8 cellular contexts compared by ENCODE assay signal in the genomic region with DNA sequence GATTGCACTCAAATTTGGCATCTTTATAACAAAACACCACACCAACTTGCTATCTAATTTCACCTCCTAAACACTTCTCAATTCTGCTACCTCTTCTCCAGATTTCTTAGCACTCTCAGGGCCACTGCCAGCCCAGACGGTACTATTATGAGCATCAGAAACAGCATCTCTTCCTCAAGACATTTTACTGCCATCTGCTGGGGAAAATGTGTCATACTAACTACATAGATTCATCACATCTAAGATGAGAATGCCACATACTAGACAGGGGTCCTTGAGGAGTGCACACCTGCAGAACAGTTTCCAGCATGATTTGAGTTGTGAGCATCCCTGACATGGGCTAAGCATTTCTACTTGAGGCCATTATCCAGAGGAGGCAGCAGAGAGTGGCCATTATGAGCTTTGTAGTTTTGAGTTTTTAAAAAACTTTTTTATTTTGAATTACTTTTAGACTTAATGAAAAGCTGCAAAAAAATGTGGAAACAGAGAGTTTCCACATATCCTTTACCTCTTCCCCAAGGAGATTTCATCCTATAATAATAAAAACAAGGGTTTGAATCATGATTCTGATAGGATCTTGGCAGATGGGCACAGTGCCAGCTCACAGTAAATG. TPM values are rescaled to one million over a fixed set of nuclear protein-coding genes. Genes with fewer than 3 reads are reported as not detected.
DNase-seq lines count a peak whose midpoint lies in the region; ATAC-seq, FAIRE-seq and TF ChIP-seq lines count a peak whose summit lies in the region.

No MANE protein-coding gene starts in this region.

- H3K27ac ChIP-seq in GM12878 (ENCODE audit: control insufficient read depth, insufficient read depth) = no peak overlapping the region

- H3K4me2 ChIP-seq in GM12878 (ENCODE audit: control insufficient read depth, insufficient read depth) = no peak overlapping the region

- H3K4me1 ChIP-seq in GM12878 (ENCODE audit: control insufficient read depth, insufficient read depth, low read length) = peaks cover 5% of the 10 kb centered on the region; the same call in 1 of the 2 replicates

- RAD21 ChIA-PET in GM12878 (lab: Charles Lee; ENCODE audit: unreplicated experiment) = interaction anchor here (2.1 kb wide), 1 partner anchor 424 kb away, joined by 11 read pairs; no protein-coding TSS in a partner anchor

- TF ChIP-seq RAD21 in GM12878 (IDR thresholded peaks at IDR 0.05; ENCODE audit: insufficient read depth, low read depth, low read length) = peak; percentile 93

- SMC1A ChIA-PET in GM12878 (lab: Charles Lee; ENCODE audit: uncharacterized antibody, unreplicated experiment) = interaction anchor here (1.2 to 3.7 kb wide), 4 partner anchors 9 to 549 kb away, joined by 3 to 14 read pairs (median 6); no protein-coding TSS in a partner anchor

- H2AFZ ChIP-seq in GM12878 (ENCODE audit: control insufficient read depth, low read depth, low read length) = no peak overlapping the region

- TF ChIP-seq EP300 in GM12878 (IDR thresholded peaks at IDR 0.05; ENCODE audit: borderline replicate concordance in 1 of 2, control insufficient read depth in 1 of 2, low read depth in 2 of 2, low read length in 2 of 2) = no peak

- POLR2A ChIA-PET in activated CD4-positive, alpha-beta memory T cell treated with anti-CD3 and anti-CD28 coated beads for 36 hours (lab: Charles Lee) = no interaction called here
- POLR2A ChIA-PET in activated CD4-positive, alpha-beta memory T cell treated with anti-CD3 and anti-CD28 coated beads, Interleukin-2, amount 10 ng/mL, durations not matched to agents 7 days and 5 days (lab: Charles Lee) = no interaction called here
- POLR2A ChIA-PET in GM12878 (lab: Charles Lee) = no interaction called here

- TF ChIP-seq CTCF in GM12878 (IDR thresholded peaks at IDR 0.05 in 2 of 3, conservative IDR thresholded peaks at IDR 0.05 in 1 of 3; ENCODE audit: control insufficient read depth in 2 of 3, extremely low read depth in 1 of 3, insufficient read depth in 1 of 3, low read depth in 3 of 3, low read length in 3 of 3) = peak; percentile 54 to 67 (median 61); a peak in 5 of 6 replicates

- no peak for TF ChIP-seq POLR2A in GM12878 (IDR thresholded peaks at IDR 0.05; ENCODE audit: low read depth, low read length)

- no peaks in the 10 kb centered on the region for H3K36me3 ChIP-seq in GM12878 (ENCODE audit: control insufficient read depth in 2 of 2, insufficient read depth in 2 of 2, low read length in 1 of 2)

- H3K9ac ChIP-seq in GM12878 (ENCODE audit: control insufficient read depth, insufficient read depth, low read length) = no peak overlapping the region

- BruUV-seq in GM12878 (replicated peaks; lab: Mats Ljungman, UMichigan) = no TSS peak

- H3K27ac Mint-ChIP-seq in activated CD4-positive, alpha-beta memory T cell treated with anti-CD3 and anti-CD28 coated beads for 36 hours = no peak overlapping the region
- H3K27ac Mint-ChIP-seq in activated CD4-positive, alpha-beta memory T cell treated with anti-CD3 and anti-CD28 coated beads, Interleukin-2, amount 10 ng/mL, durations not matched to agents 7 days and 5 days = no peak overlapping the region

- no peak overlapping the region for H3K4me3 ChIP-seq in GM12878

- peak; percentile 17 for DNase-seq in activated CD4-positive, alpha-beta memory T cell treated with anti-CD3 and anti-CD28 coated beads for 36 hours
- DNase-seq in activated CD4-positive, alpha-beta memory T cell treated with anti-CD3 and anti-CD28 coated beads, Interleukin-2, amount 10 ng/mL, durations not matched to agents 7 days and 5 days = no peak
- DNase-seq in HT-29 (ENCODE audit: low spot score) (peak; percentile 72), NOMO-1 treated with DMSO at 0.1 percent for 48 hours (lab: John Stamatoyannopoulos, UW; ENCODE audit: unreplicated experiment) (peak; percentile 76), GM12878 (ENCODE audit: low read depth, low spot score) (peak; percentile 23), iPS-NIHi7 (ENCODE audit: extremely low spot score) (peak; percentile 46)
- DNase-seq in stimulated activated CD4-positive, alpha-beta T cell treated with anti-CD3 and anti-CD28 coated beads, Interleukin-2, amount 100 ng/mL, for 24 hours = peak; percentile 1 to 19

- peaks cover 5% of the 10 kb centered on the region for H3K27me3 Mint-ChIP-seq in activated CD4-positive, alpha-beta memory T cell treated with anti-CD3 and anti-CD28 coated beads for 36 hours
- peaks cover 22% of the 10 kb centered on the region for H3K27me3 Mint-ChIP-seq in activated CD4-positive, alpha-beta memory T cell treated with anti-CD3 and anti-CD28 coated beads, Interleukin-2, amount 10 ng/mL, durations not matched to agents 7 days and 5 days

- H4K20me1 ChIP-seq in GM12878 (ENCODE audit: control insufficient read depth, insufficient read depth) = no peaks in the 10 kb centered on the region

- H3K4me3 Mint-ChIP-seq in activated CD4-positive, alpha-beta memory T cell treated with anti-CD3 and anti-CD28 coated beads for 36 hours = no peak overlapping the region
- H3K4me3 Mint-ChIP-seq in activated CD4-positive, alpha-beta memory T cell treated with anti-CD3 and anti-CD28 coated beads, Interleukin-2, amount 10 ng/mL, durations not matched to agents 7 days and 5 days = no peak overlapping the region

- FAIRE-seq in GM12878 (lab: Jason Lieb, UNC) = peak; percentile 84

- no peaks in the 10 kb centered on the region for H3K36me3 Mint-ChIP-seq in activated CD4-positive, alpha-beta memory T cell treated with anti-CD3 and anti-CD28 coated beads for 36 hours
- no peaks in the 10 kb centered on the region for H3K36me3 Mint-ChIP-seq in activated CD4-positive, alpha-beta memory T cell treated with anti-CD3 and anti-CD28 coated beads, Interleukin-2, amount 10 ng/mL, durations not matched to agents 7 days and 5 days (ENCODE audit: low read depth)

- whole genome bisulfite sequencing in GM12878 (ENCODE audit: insufficient coverage, insufficient replicate concordance, low lambda C conversion rate, missing lambda C conversion rate) = 0% methylated on average over 1 of the region's 1 CpG

- in situ Hi-C loops in GM12878 (cut with MboI) = no loop called here

- H3K27me3 ChIP-seq in GM12878 (replicated peaks in 1 of 2; ENCODE audit: control insufficient read depth in 2 of 2, insufficient read depth in 2 of 2, low read length in 1 of 2) = no peaks in the 10 kb centered on the region

- intact Hi-C loops in activated CD4-positive, alpha-beta memory T cell treated with anti-CD3 and anti-CD28 coated beads for 36 hours (cut with micrococcal nuclease) = loop anchor here (1.0 to 10.0 kb wide), 3 partner anchors 167 to 549 kb away; no protein-coding TSS in a partner anchor
- intact Hi-C loops in GM12878 (cut with micrococcal nuclease; ENCODE audit: unreplicated experiment) = loop anchor here (1.0 to 10.0 kb wide), 5 partner anchors 289 to 1389 kb away; no protein-coding TSS in a partner anchor

- peak; percentile 81 for ATAC-seq in GM21529 (IDR thresholded peaks at IDR 0.05; ENCODE audit: unreplicated experiment)
- ATAC-seq in GM12878 = peak; percentile 97

- no peaks in the 10 kb centered on the region for H3K9me3 Mint-ChIP-seq in activated CD4-positive, alpha-beta memory T cell treated with anti-CD3 and anti-CD28 coated beads for 36 hours
- no peaks in the 10 kb centered on the region for H3K9me3 Mint-ChIP-seq in activated CD4-positive, alpha-beta memory T cell treated with anti-CD3 and anti-CD28 coated beads, Interleukin-2, amount 10 ng/mL, durations not matched to agents 7 days and 5 days

- H3K79me2 ChIP-seq in GM12878 (ENCODE audit: control insufficient read depth, insufficient read depth, low read length) = no peaks in the 10 kb centered on the region

- no peaks in the 10 kb centered on the region for H3K9me3 ChIP-seq in GM12878 (replicated peaks; ENCODE audit: control insufficient read depth, insufficient read depth, low read length)

- peaks cover 4% of the 10 kb centered on the region for H3K4me1 Mint-ChIP-seq in activated CD4-positive, alpha-beta memory T cell treated with anti-CD3 and anti-CD28 coated beads for 36 hours (ENCODE audit: low read depth)
- no peaks in the 10 kb centered on the region for H3K4me1 Mint-ChIP-seq in activated CD4-positive, alpha-beta memory T cell treated with anti-CD3 and anti-CD28 coated beads, Interleukin-2, amount 10 ng/mL, durations not matched to agents 7 days and 5 days

- CTCF ChIA-PET in activated CD4-positive, alpha-beta memory T cell treated with anti-CD3 and anti-CD28 coated beads for 36 hours (lab: Charles Lee) = interaction anchor here (0.8 to 5.0 kb wide), 8 partner anchors 12 to 1803 kb away, joined by 3 to 31 read pairs (median 4); a partner anchor contains a TSS
- CTCF ChIA-PET in activated CD4-positive, alpha-beta memory T cell treated with anti-CD3 and anti-CD28 coated beads, Interleukin-2, amount 10 ng/mL, durations not matched to agents 7 days and 5 days (lab: Charles Lee) = interaction anchor here (0.6 to 2.6 kb wide), 5 partner anchors 9 to 1714 kb away, joined by 3 to 10 read pairs (median 3); no protein-coding TSS in a partner anchor
- CTCF ChIA-PET in GM12878 (lab: Yijun Ruan, JAX) = interaction anchor here (0.6 to 3.6 kb wide), 14 partner anchors 11 to 1388 kb away, joined by 3 to 42 read pairs (median 4); no protein-coding TSS in a partner anchor

TF ChIP-seq in GM12878, 131 proteins besides CTCF, POLR2A, EP300 and RAD21 (continues in another document):
- TF ChIP-seq CEBPB (IDR thresholded peaks at IDR 0.05; ENCODE audit: borderline replicate concordance in 1 of 2, low read depth in 2 of 2, low read length in 2 of 2) = no peak

RNA-seq across cellular contexts. Expression of a gene that starts 15.1 kb away (rescaled TPM):
- total RNA-seq in activated CD4-positive, alpha-beta memory T cell treated with anti-CD3 and anti-CD28 coated beads for 36 hours = under 1 TPM; 0.53 to 0.95 TPM
- under 1 TPM; 0.18 to 0.35 TPM for total RNA-seq in activated CD4-positive, alpha-beta memory T cell treated with anti-CD3 and anti-CD28 coated beads, Interleukin-2, amount 10 ng/mL, durations not matched to agents 7 days and 5 days
- 0.25 and 1.4 TPM in 2 replicates for total RNA-seq in HT-29 (2014; rRNA removed; shearing (Covaris generic))
- total RNA-seq in GM12878 (2013; cell fraction: nucleolus; rRNA removed) = not detected in 2 replicates
- not detected in 2 replicates for total RNA-seq in GM12878 (2014; rRNA removed)
- 0.09 TPM in 1 of 2 replicates, not detected in the other for total RNA-seq in GM12878 (2014; rRNA removed; fragmentation: Illumina TruSeq; extraction: Trizol)
- total RNA-seq in GM12878 (2021) = 0.85 TPM in 1 of 2 replicates, not detected in the other
- polyA plus RNA-seq in GM12878 (2011; ENCODE audit: low read depth) = not detected
- polyA plus RNA-seq in GM12878 (2011; rRNA removed) = 0.03 and 0.05 TPM in 2 replicates
- 0.02 TPM in 1 of 2 replicates, not detected in the other for polyA plus RNA-seq in GM12878 (2011; cell fraction: cytosol; rRNA removed)
- 0.03 TPM in 1 of 2 replicates, not detected in the other for polyA plus RNA-seq in GM12878 (2011; cell fraction: nucleus; rRNA removed)
- polyA plus RNA-seq in GM12878 (2012) = 0.14 and 0.19 TPM in 2 replicates
- not detected in 2 replicates for polyA plus RNA-seq in GM12878 (2014; fragmentation: Illumina TruSeq; extraction: Trizol)
- not detected for polyA plus RNA-seq in GM12878 (2014; fragmentation: Nextera tagmentation; extraction: Ambion mirVana)
- 0.03 and 0.50 TPM in 2 replicates for polyA plus RNA-seq in GM12878 (2014; rRNA removed)
- not detected for polyA plus RNA-seq in GM12878 (2016; fragmentation: Nextera tagmentation; extraction: Ambion mirVana)
- not detected in 2 replicates for polyA minus RNA-seq in GM12878 (2011; rRNA and poly(A)+ RNA removed)
- polyA minus RNA-seq in GM12878 (2011; cell fraction: cytosol; rRNA and poly(A)+ RNA removed) = not detected in 2 replicates
- 0.12 TPM in 1 of 2 replicates, not detected in the other for polyA minus RNA-seq in GM12878 (2011; cell fraction: nucleus; rRNA and poly(A)+ RNA removed)
